ENCODE assay signal across 17 cellular contexts in genomic region chr2:149080964-149081363, GRCh38. TPM values are rescaled to one million over a fixed set of nuclear protein-coding genes. Genes with fewer than 3 reads are reported as not detected.
DNase-seq lines count a peak whose midpoint lies in the region; ATAC-seq and TF ChIP-seq lines count a peak whose summit lies in the region.
"Had no signal": no experiment of that assay in that cellular context is flagged by ENCODE, and none has a peak within 500 bp of the region (broad histone marks: within the 10 kb centered on the region; RNA-seq: fewer than 3 reads in every experiment).

No MANE protein-coding gene starts in this region.

- H3K4me3 ChIP-seq in smooth muscle cell = no peak overlapping the region
- H3K4me3 ChIP-seq in esophagus squamous epithelium = no peak overlapping the region
- H3K4me3 ChIP-seq: ovary had no signal

- CTCF ChIA-PET in WTC11 (lab: Charles Lee) = interaction anchor here (1.0 to 1.6 kb wide), 2 partner anchors 43 to 64 kb away, joined by 3 to 4 read pairs; partner anchors contain the start of gene LYPD6B

- H3K27me3 Mint-ChIP-seq in WTC11 (ENCODE audit: low read depth) = peaks cover 25% of the 10 kb centered on the region

- H3K36me3 ChIP-seq in smooth muscle cell (ENCODE audit: low read depth) (no peaks in the 10 kb centered on the region), esophagus squamous epithelium (no peaks in the 10 kb centered on the region)
- H3K36me3 ChIP-seq: ovary had no signal

- H4K20me1 ChIP-seq in smooth muscle cell (ENCODE audit: low read depth) = no peaks in the 10 kb centered on the region

- DNase-seq in NOMO-1 (lab: John Stamatoyannopoulos, UW; ENCODE audit: unreplicated experiment in 2 of 2) = peak; percentile 44 to 59
- no peak for DNase-seq in NOMO-1 treated with dmso at 0.1 percent for 144 hours (lab: John Stamatoyannopoulos, UW; ENCODE audit: unreplicated experiment)
- peak; percentile 44 for DNase-seq in NCI-H2029 (lab: John Stamatoyannopoulos, UW)
- no peak for DNase-seq in WTC11 (ENCODE audit: low spot score)
- DNase-seq in smooth muscle cell (lab: John Stamatoyannopoulos, UW; ENCODE audit: unreplicated experiment) = no peak
- no peak for DNase-seq in AG08396 (ENCODE audit: low spot score)
- DNase-seq in activated T-cell treated with anti-CD3 and anti-CD28 coated beads, Interleukin-2, amount 50 U/mL, for 48 hours = no peak
- DNase-seq in esophagus squamous epithelium (lab: John Stamatoyannopoulos, UW) = no peak
- DNase-seq: activated CD8-positive, alpha-beta memory T cell treated with anti-CD3 and anti-CD28 coated beads, Interleukin-2, amount 50 U/mL, for 4 hours; activated naive CD4-positive, alpha-beta T cell treated with anti-CD3 and anti-CD28 coated beads, Interleukin-2, amount 50 U/mL, for 16 hours; midbrain; NCI-H1694; ovary; PC-3; T-cell had no signal

- peak overlapping the region; percentile 6 for H3K27ac ChIP-seq in smooth muscle cell (ENCODE audit: low read depth)
- no peak overlapping the region for H3K27ac ChIP-seq in esophagus squamous epithelium
- H3K27ac ChIP-seq: ovary had no signal

- no peak overlapping the region for H3K4me3 Mint-ChIP-seq in WTC11
- H3K4me3 Mint-ChIP-seq: stimulated activated naive CD8-positive, alpha-beta T cell treated with anti-CD3 and anti-CD28 coated beads, Interleukin-15, Interleukin-2, amounts not matched to agents 100 ng/mL and 50 ng/mL, for 24 hours; T-cell had no signal

- peaks cover 45% of the 10 kb centered on the region for H3K4me1 ChIP-seq in smooth muscle cell (ENCODE audit: low read depth)
- peaks cover 0 to 13% (median 0%) of the 10 kb centered on the region in 3 donors for H3K4me1 ChIP-seq in esophagus squamous epithelium

- intact Hi-C loops in esophagus squamous epithelium (cut with DNase I) = no loop called here

- H3K9me3 Mint-ChIP-seq in WTC11 = no peaks in the 10 kb centered on the region
- H3K9me3 Mint-ChIP-seq: stimulated activated naive CD8-positive, alpha-beta T cell treated with anti-CD3 and anti-CD28 coated beads, Interleukin-15, Interleukin-2, amounts not matched to agents 100 ng/mL and 50 ng/mL, for 24 hours; T-cell had no signal

- no peak overlapping the region for H3K4me2 ChIP-seq in smooth muscle cell

- H3K4me1 Mint-ChIP-seq in WTC11 = peaks cover 72% of the 10 kb centered on the region

- no peak overlapping the region for H3K9ac ChIP-seq in smooth muscle cell (ENCODE audit: low read depth)

- no peaks in the 10 kb centered on the region for H3F3A ChIP-seq in smooth muscle cell (ENCODE audit: low read depth)

- H3K27me3 ChIP-seq in smooth muscle cell (ENCODE audit: low read depth) = no peaks in the 10 kb centered on the region
- H3K27me3 ChIP-seq in esophagus squamous epithelium = no peaks in the 10 kb centered on the region
- H3K27me3 ChIP-seq: ovary had no signal

- POLR2A ChIA-PET in WTC11 (lab: Charles Lee) = no interaction called here

- no peak for TF ChIP-seq POLR2A in esophagus squamous epithelium (IDR thresholded peaks at IDR 0.05)

- no peak for TF ChIP-seq CTCF in WTC11 (IDR thresholded peaks at IDR 0.05)
- TF ChIP-seq CTCF in smooth muscle cell (IDR thresholded peaks at IDR 0.05; ENCODE audit: borderline replicate concordance, insufficient read depth, poor library complexity, severe bottlenecking) = no peak
- TF ChIP-seq CTCF in esophagus squamous epithelium (IDR thresholded peaks at IDR 0.05) = no peak

- no peaks in the 10 kb centered on the region for H3K79me2 ChIP-seq in smooth muscle cell (ENCODE audit: low read depth)

- 44% methylated on average over 1 of the region's 1 CpG for WGBS in smooth muscle cell (ENCODE audit: low lambda C conversion rate)
- WGBS in esophagus squamous epithelium, 2 donors = 44 to 57% methylated on average over 1 of the region's 1 CpG

- H3K9me3 ChIP-seq in smooth muscle cell (replicated peaks; ENCODE audit: low read depth) (no peaks in the 10 kb centered on the region), esophagus squamous epithelium (no peaks in the 10 kb centered on the region)
- H3K9me3 ChIP-seq: ovary had no signal

- H3K27ac Mint-ChIP-seq in WTC11 = 0 out of 2 replicates have a peak overlapping the region, but pooled peaks have one; percentile 38
- H3K27ac Mint-ChIP-seq: stimulated activated naive CD8-positive, alpha-beta T cell treated with anti-CD3 and anti-CD28 coated beads, Interleukin-15, Interleukin-2, amounts not matched to agents 100 ng/mL and 50 ng/mL, for 24 hours; T-cell had no signal

- H2AFZ ChIP-seq in smooth muscle cell (ENCODE audit: low read depth) = no peak overlapping the region

- ATAC-seq in WTC11 = peak; percentile 40
- ATAC-seq: HepG2, PC-3, T-cell had no signal

- no peaks in the 10 kb centered on the region for H3K36me3 Mint-ChIP-seq in WTC11
- H3K36me3 Mint-ChIP-seq: T-cell had no signal

TF ChIP-seq in WTC11, 78 proteins besides CTCF, POLR2A, EP300 and RAD21:
- no peak for TF ChIP-seq IRF1 (CRISPR knock-in tag; IDR thresholded peaks at IDR 0.05)
- no peak for TF ChIP-seq CREB1 (CRISPR knock-in tag; IDR thresholded peaks at IDR 0.05)
- TF ChIP-seq ZNF423 (CRISPR knock-in tag; IDR thresholded peaks at IDR 0.05) = no peak
- TF ChIP-seq E2F5 (CRISPR knock-in tag; IDR thresholded peaks at IDR 0.05) = no peak
- TF ChIP-seq, protein P1, sequence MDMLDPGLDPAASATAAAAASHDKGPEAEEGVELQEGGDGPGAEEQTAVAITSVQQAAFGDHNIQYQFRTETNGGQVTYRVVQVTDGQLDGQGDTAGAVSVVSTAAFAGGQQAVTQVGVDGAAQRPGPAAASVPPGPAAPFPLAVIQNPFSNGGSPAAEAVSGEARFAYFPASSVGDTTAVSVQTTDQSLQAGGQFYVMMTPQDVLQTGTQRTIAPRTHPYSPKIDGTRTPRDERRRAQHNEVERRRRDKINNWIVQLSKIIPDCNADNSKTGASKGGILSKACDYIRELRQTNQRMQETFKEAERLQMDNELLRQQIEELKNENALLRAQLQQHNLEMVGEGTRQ (CRISPR knock-in tag; IDR thresholded peaks at IDR 0.05) = no peak
- no peak for TF ChIP-seq ZNF121 (CRISPR knock-in tag; IDR thresholded peaks at IDR 0.05)
- TF ChIP-seq NFYB (CRISPR knock-in tag; conservative IDR thresholded peaks at IDR 0.05; ENCODE audit: low read depth) = no peak
- no peak for TF ChIP-seq AFF4 (CRISPR knock-in tag; IDR thresholded peaks at IDR 0.05; ENCODE audit: borderline replicate concordance)
- TF ChIP-seq JAZF1 (CRISPR knock-in tag; IDR thresholded peaks at IDR 0.05) = no peak
- no peak for TF ChIP-seq ZNF671 (CRISPR knock-in tag; IDR thresholded peaks at IDR 0.05)
- no peak for TF ChIP-seq SMAD4 (CRISPR knock-in tag; IDR thresholded peaks at IDR 0.05)
- TF ChIP-seq ATF3 (CRISPR knock-in tag; conservative IDR thresholded peaks at IDR 0.05) = no peak
- no peak for TF ChIP-seq EMX1 (CRISPR knock-in tag; IDR thresholded peaks at IDR 0.05)
- TF ChIP-seq ZNF219 (CRISPR knock-in tag; IDR thresholded peaks at IDR 0.05; ENCODE audit: borderline replicate concordance) = no peak
- no peak for TF ChIP-seq ZNF232 (CRISPR knock-in tag; IDR thresholded peaks at IDR 0.05)
- no peak for TF ChIP-seq NR3C1 (CRISPR knock-in tag; conservative IDR thresholded peaks at IDR 0.05; ENCODE audit: low read depth)

RNA-seq across cellular contexts. Expression of gene LYPD6B, which starts 42.5 kb away (rescaled TPM):
- total RNA-seq in WTC11 (2021) (1.6 to 1.9 TPM (median 1.8 TPM) in 3 replicates), smooth muscle cell (10.6 and 19.4 TPM in 2 replicates), esophagus squamous epithelium (1 to 10 TPM; 3.1 to 9.2 (median 7.6) TPM)
- 4.9 and 21.6 TPM in 2 replicates for polyA plus RNA-seq in smooth muscle cell
- total RNA-seq: HepG2, T-cell had no signal
- polyA plus RNA-seq: HepG2 had no signal

Comparison
In these comparisons a context has a peak if more than half of its experiments do, and no peak if none do; other contexts are left out.
1. DNase-seq: peak in NOMO-1 (2 of 2) and NCI-H2029 (single experiment); none in NOMO-1 treated with dmso at 0.1 percent for 144 hours (single experiment), WTC11 (single experiment), smooth muscle cell (single experiment), AG08396 (single experiment), activated T-cell treated with anti-CD3 and anti-CD28 coated beads, Interleukin-2, amount 50 U/mL, for 48 hours (0 of 2) and esophagus squamous epithelium (single experiment).